1 cellular context compared by ENCODE assay signal in the genomic region with DNA sequence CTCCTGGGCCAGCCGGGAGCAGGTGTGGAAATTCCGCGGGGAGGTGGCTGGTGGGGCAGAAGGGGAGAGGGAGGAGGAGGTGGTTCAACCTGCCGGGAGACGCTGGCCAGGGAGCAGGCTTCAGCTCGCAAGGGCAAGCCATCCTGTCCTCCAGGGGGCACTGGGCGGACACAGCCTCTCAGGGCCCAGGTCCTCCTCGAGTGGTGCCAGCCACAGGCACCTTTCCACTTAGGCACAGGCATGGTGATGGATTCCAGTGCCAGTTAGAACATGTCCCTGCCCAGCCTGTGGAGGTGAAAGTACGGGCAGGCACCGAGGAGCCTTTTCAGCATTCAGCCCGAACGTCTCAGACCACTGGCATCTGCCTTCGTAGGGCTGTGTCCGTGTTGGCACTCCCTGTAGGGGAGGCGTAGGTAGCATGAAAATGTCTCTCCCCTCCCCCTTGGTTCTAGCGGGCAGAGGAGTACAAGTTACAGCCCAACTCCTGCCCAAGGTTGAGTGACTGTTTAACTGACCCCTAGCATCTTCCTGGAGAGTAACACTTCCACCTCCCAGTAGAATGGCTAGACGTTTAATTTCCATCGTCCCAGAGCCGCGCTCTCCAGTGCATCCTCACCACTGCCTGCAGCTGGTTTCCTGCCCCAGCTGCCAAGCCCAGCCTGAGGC.
TF ChIP-seq lines count a peak whose summit lies in the region.

No MANE protein-coding gene starts in this region.

TF ChIP-seq in GM12878, 131 proteins besides CTCF, POLR2A, EP300 and RAD21 (continued from another document):
- TF ChIP-seq, protein P1, sequence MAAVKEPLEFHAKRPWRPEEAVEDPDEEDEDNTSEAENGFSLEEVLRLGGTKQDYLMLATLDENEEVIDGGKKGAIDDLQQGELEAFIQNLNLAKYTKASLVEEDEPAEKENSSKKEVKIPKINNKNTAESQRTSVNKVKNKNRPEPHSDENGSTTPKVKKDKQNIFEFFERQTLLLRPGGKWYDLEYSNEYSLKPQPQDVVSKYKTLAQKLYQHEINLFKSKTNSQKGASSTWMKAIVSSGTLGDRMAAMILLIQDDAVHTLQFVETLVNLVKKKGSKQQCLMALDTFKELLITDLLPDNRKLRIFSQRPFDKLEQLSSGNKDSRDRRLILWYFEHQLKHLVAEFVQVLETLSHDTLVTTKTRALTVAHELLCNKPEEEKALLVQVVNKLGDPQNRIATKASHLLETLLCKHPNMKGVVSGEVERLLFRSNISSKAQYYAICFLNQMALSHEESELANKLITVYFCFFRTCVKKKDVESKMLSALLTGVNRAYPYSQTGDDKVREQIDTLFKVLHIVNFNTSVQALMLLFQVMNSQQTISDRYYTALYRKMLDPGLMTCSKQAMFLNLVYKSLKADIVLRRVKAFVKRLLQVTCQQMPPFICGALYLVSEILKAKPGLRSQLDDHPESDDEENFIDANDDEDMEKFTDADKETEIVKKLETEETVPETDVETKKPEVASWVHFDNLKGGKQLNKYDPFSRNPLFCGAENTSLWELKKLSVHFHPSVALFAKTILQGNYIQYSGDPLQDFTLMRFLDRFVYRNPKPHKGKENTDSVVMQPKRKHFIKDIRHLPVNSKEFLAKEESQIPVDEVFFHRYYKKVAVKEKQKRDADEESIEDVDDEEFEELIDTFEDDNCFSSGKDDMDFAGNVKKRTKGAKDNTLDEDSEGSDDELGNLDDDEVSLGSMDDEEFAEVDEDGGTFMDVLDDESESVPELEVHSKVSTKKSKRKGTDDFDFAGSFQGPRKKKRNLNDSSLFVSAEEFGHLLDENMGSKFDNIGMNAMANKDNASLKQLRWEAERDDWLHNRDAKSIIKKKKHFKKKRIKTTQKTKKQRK (IDR thresholded peaks at IDR 0.05; ENCODE audit: low read depth, low read length) = no peak
- TF ChIP-seq IRF4 (IDR thresholded peaks at IDR 0.05; ENCODE audit: low read depth, low read length) (no peak), LARP7 (IDR thresholded peaks at IDR 0.05) (no peak), TBL1XR1 (IDR thresholded peaks at IDR 0.05; ENCODE audit: low read depth, low read length) (no peak), FOXM1 (IDR thresholded peaks at IDR 0.05; ENCODE audit: low read depth, low read length) (no peak), MTA2 (IDR thresholded peaks at IDR 0.05; ENCODE audit: low read depth) (no peak), SMAD5 (IDR thresholded peaks at IDR 0.05; ENCODE audit: low read depth) (no peak), NBN (IDR thresholded peaks at IDR 0.05) (no peak), SREBF2 (IDR thresholded peaks at IDR 0.05; ENCODE audit: low read length) (no peak)
- TF ChIP-seq, protein P2, sequence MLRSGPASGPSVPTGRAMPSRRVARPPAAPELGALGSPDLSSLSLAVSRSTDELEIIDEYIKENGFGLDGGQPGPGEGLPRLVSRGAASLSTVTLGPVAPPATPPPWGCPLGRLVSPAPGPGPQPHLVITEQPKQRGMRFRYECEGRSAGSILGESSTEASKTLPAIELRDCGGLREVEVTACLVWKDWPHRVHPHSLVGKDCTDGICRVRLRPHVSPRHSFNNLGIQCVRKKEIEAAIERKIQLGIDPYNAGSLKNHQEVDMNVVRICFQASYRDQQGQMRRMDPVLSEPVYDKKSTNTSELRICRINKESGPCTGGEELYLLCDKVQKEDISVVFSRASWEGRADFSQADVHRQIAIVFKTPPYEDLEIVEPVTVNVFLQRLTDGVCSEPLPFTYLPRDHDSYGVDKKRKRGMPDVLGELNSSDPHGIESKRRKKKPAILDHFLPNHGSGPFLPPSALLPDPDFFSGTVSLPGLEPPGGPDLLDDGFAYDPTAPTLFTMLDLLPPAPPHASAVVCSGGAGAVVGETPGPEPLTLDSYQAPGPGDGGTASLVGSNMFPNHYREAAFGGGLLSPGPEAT (IDR thresholded peaks at IDR 0.05; ENCODE audit: low read depth) = no peak
